In the genomic region with DNA sequence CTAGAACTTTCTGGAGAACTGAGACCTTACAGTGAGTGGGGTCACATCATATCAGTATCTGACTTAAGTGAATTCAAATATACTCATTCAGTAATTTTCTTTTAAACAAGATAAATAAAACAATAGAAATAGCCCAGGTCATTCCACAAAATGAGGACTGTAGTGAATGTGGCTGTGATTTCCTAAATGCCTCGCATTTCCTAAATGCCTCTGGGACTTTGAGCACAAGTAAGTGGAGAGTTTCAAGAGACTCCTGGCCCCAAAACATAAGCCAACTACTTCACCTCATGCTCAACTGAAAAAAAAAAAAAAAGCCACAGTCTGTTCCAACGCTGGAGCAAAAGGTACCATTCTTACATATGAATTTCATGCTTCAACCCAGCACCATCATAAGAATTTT, we compare ENCODE assay signal across 22 cellular contexts.
DNase-seq lines count a peak whose midpoint lies in the region; ATAC-seq and TF ChIP-seq lines count a peak whose summit lies in the region.
"Had no signal": no experiment of that assay in that cellular context is flagged by ENCODE, and none has a peak within 500 bp of the region (broad histone marks: within the 10 kb centered on the region; RNA-seq: fewer than 3 reads in every experiment).

No MANE protein-coding gene starts in this region.

- dilution Hi-C loops in IMR-90 (cut with HindIII; ENCODE audit: low sequenced_read_pairs, unreplicated experiment), result no loop called here

- H3K36me3 ChIP-seq in IMR-90 (ENCODE audit: control insufficient read depth, insufficient read depth, low read length), result no peaks in the 10 kb centered on the region
- H3K36me3 ChIP-seq: SJSA1 had no signal

- TF ChIP-seq CTCF in AG10803 (conservative IDR thresholded peaks at IDR 0.05; ENCODE audit: low read length), result no peak
- TF ChIP-seq CTCF in IMR-90 (conservative IDR thresholded peaks at IDR 0.05; ENCODE audit: low read depth, low read length), result no peak
- TF ChIP-seq CTCF in fibroblast of the aortic adventitia (IDR thresholded peaks at IDR 0.05; ENCODE audit: insufficient read depth, low read length), result no peak
- no peak for TF ChIP-seq CTCF in progenitor cell of endocrine pancreas (IDR thresholded peaks at IDR 0.05; ENCODE audit: unreplicated experiment)

- H2BK120ac ChIP-seq in IMR-90 (ENCODE audit: low read depth, low read length), result peak overlapping the region; percentile 35; the same call in 1 of the 2 replicates

- peaks cover 20% of the 10 kb centered on the region for H3K4me1 Mint-ChIP-seq in progenitor cell of endocrine pancreas (ENCODE audit: low read depth)
- H3K4me1 Mint-ChIP-seq in stimulated activated memory B cell treated with anti-CD40 and anti-IgM and Interleukin-4, amounts not matched to agents 10 μg/mL and 1 μg/mL and 100 μg/mL, for 72 hours, result no peaks in the 10 kb centered on the region

- H2BK15ac ChIP-seq in IMR-90 (ENCODE audit: low read depth, low read length), result peak overlapping the region; percentile 45; the same call in 1 of the 3 replicates

- H2BK5ac ChIP-seq in IMR-90 (ENCODE audit: low read depth, low read length, poor library complexity, severe bottlenecking), result peak overlapping the region; percentile 7

- peak overlapping the region; percentile 0 for H3K27ac Mint-ChIP-seq in progenitor cell of endocrine pancreas
- H3K27ac Mint-ChIP-seq in stimulated activated memory B cell treated with anti-CD40 and anti-IgM and Interleukin-4, amounts not matched to agents 10 μg/mL and 1 μg/mL and 100 μg/mL, for 72 hours, result no peak overlapping the region
- H3K27ac Mint-ChIP-seq: IgD-negative memory B cell had no signal

- no peak overlapping the region for H3K4me3 Mint-ChIP-seq in progenitor cell of endocrine pancreas (ENCODE audit: low read depth)
- no peak overlapping the region for H3K4me3 Mint-ChIP-seq in stimulated activated memory B cell treated with anti-CD40 and anti-IgM and Interleukin-4, amounts not matched to agents 10 μg/mL and 1 μg/mL and 100 μg/mL, for 72 hours
- H3K4me3 Mint-ChIP-seq: H9, IgD-negative memory B cell had no signal

- H4K8ac ChIP-seq in IMR-90 (ENCODE audit: low read depth in 2 of 2, low read length in 2 of 2), result 0 out of 4 replicates have a peak overlapping the region, but pooled peaks of 1 of the 2 experiments have one; percentile 30

- H3K4me1 ChIP-seq in IMR-90 (ENCODE audit: control insufficient read depth, insufficient read depth, low read length), result peaks cover 8% of the 10 kb centered on the region

- no peak overlapping the region for H3K56ac ChIP-seq in IMR-90 (ENCODE audit: extremely low read depth, insufficient read depth, low read length)

- no peak overlapping the region; the same call in 1 of the 2 replicates for H4K91ac ChIP-seq in IMR-90 (ENCODE audit: insufficient read depth, low read depth, low read length)

- no TSS peak for BruUV-seq in IMR-90 (replicated peaks; lab: Mats Ljungman, UMichigan)

- H4K5ac ChIP-seq in IMR-90 (ENCODE audit: low read depth, low read length), result peak overlapping the region; percentile 64; the same call in 1 of the 2 replicates

- peak; percentile 48 for ATAC-seq in IMR-90 (ENCODE audit: low read depth)
- ATAC-seq in HG02610 (IDR thresholded peaks at IDR 0.05; ENCODE audit: unreplicated experiment), result no peak
- ATAC-seq in stimulated activated memory B cell treated with anti-CD40 and anti-IgM and Interleukin-4, amounts not matched to agents 10 μg/mL and 1 μg/mL and 100 μg/mL, for 72 hours, result no peak

- H3K4ac ChIP-seq in IMR-90 (ENCODE audit: low read depth, low read length), result peak overlapping the region; percentile 48

- no peak for TF ChIP-seq RAD21 in IMR-90 (IDR thresholded peaks at IDR 0.05; ENCODE audit: low read length)

- intact Hi-C loops in IMR-90 (cut with micrococcal nuclease), result no loop called here

- H3K79me1 ChIP-seq in IMR-90 (ENCODE audit: low read depth in 1 of 2, low read length in 2 of 2), result no peaks in the 10 kb centered on the region

- TF ChIP-seq POLR2A in IMR-90 (IDR thresholded peaks at IDR 0.05; ENCODE audit: low read depth, low read length), result no peak

- no peak overlapping the region for H2AFZ ChIP-seq in IMR-90 (replicated peaks; ENCODE audit: low read length, poor library complexity)

- peaks cover 8% of the 10 kb centered on the region for H3K27me3 Mint-ChIP-seq in progenitor cell of endocrine pancreas
- peaks cover 14% of the 10 kb centered on the region for H3K27me3 Mint-ChIP-seq in stimulated activated memory B cell treated with anti-CD40 and anti-IgM and Interleukin-4, amounts not matched to agents 10 μg/mL and 1 μg/mL and 100 μg/mL, for 72 hours

- peak overlapping the region; percentile 91; the same call in 1 of the 2 replicates for H3K18ac ChIP-seq in IMR-90 (ENCODE audit: low read depth, low read length)

- DNase-seq in AG10803 (ENCODE audit: low read depth), result peak; percentile 66
- DNase-seq in IMR-90, result no peak
- DNase-seq in fibroblast of the aortic adventitia (ENCODE audit: low read depth), result peak; percentile 68
- DNase-seq in progenitor cell of endocrine pancreas (ENCODE audit: low spot score, unreplicated experiment), result no peak
- DNase-seq in foreskin melanocyte, result no peak
- DNase-seq: 8988T, ACHN, DMS153, DND-41, H9, NCI-H1048, NCI-H1417 treated with DMSO at 0.1 percent for 48 hours, NCI-H1694 treated with DMSO at 0.1 percent for 48 hours, NCI-H2081, NCI-H2227 treated with DMSO at 0.1 percent for 48 hours, NCI-H526 treated with DMSO at 0.1 percent for 48 hours, Right ventricle myocardium superior, RPMI8226 had no signal

- peaks cover 5% of the 10 kb centered on the region for H3K9me3 Mint-ChIP-seq in progenitor cell of endocrine pancreas (ENCODE audit: low read depth)
- no peaks in the 10 kb centered on the region for H3K9me3 Mint-ChIP-seq in stimulated activated memory B cell treated with anti-CD40 and anti-IgM and Interleukin-4, amounts not matched to agents 10 μg/mL and 1 μg/mL and 100 μg/mL, for 72 hours
- H3K9me3 Mint-ChIP-seq: H9 had no signal

- no peaks in the 10 kb centered on the region for H3K36me3 Mint-ChIP-seq in progenitor cell of endocrine pancreas (ENCODE audit: insufficient read depth)
- no peaks in the 10 kb centered on the region for H3K36me3 Mint-ChIP-seq in stimulated activated memory B cell treated with anti-CD40 and anti-IgM and Interleukin-4, amounts not matched to agents 10 μg/mL and 1 μg/mL and 100 μg/mL, for 72 hours
- H3K36me3 Mint-ChIP-seq: IgD-negative memory B cell had no signal

- no peak overlapping the region for H3K27ac ChIP-seq in IMR-90 (ENCODE audit: insufficient read depth, low read length)
- H3K27ac ChIP-seq: SJSA1 had no signal

- no peak overlapping the region for H3K14ac ChIP-seq in IMR-90 (replicated peaks; ENCODE audit: low read depth, low read length)

- H3K9me1 ChIP-seq in IMR-90 (ENCODE audit: insufficient read depth, low read length), result peaks cover 4% of the 10 kb centered on the region; the same call in 1 of the 2 replicates

- no peak overlapping the region for H2AK9ac ChIP-seq in IMR-90 (replicated peaks; ENCODE audit: low read depth, low read length, poor library complexity)

- H3K9ac ChIP-seq in IMR-90 (ENCODE audit: low read depth, low read length), result no peak overlapping the region

- no peak overlapping the region for H3K4me3 ChIP-seq in AG10803 (ENCODE audit: low read length)
- no peak overlapping the region for H3K4me3 ChIP-seq in IMR-90 (ENCODE audit: insufficient read depth, low read depth, low read length)
- no peak overlapping the region for H3K4me3 ChIP-seq in fibroblast of the aortic adventitia (ENCODE audit: low read depth, low read length)
- H3K4me3 ChIP-seq: SJSA1 had no signal

- no peaks in the 10 kb centered on the region for H4K20me1 ChIP-seq in IMR-90 (ENCODE audit: insufficient read depth, low read length)

- H3K9me3 ChIP-seq in IMR-90 (ENCODE audit: control insufficient read depth, insufficient read depth, low read length), result no peaks in the 10 kb centered on the region
- H3K9me3 ChIP-seq: SJSA1 had no signal

- H2BK20ac ChIP-seq in IMR-90 (ENCODE audit: low read depth, low read length), result no peak overlapping the region

- no peak overlapping the region for H2AK5ac ChIP-seq in IMR-90 (ENCODE audit: low read depth, low read length)

- no peak overlapping the region for H3K4me2 ChIP-seq in IMR-90 (ENCODE audit: low read depth, low read length)

- in situ Hi-C loops in IMR-90 (cut with MboI; ENCODE audit: low sequenced_read_pairs), result no loop called here

- POLR2A ChIA-PET in IMR-90 (lab: Charles Lee; ENCODE audit: unreplicated experiment), result no interaction called here

- H3K27me3 ChIP-seq in IMR-90 (ENCODE audit: control insufficient read depth, insufficient read depth, low read length), result no peaks in the 10 kb centered on the region
- H3K27me3 ChIP-seq: SJSA1 had no signal

- CTCF ChIA-PET in IMR-90 (lab: Yijun Ruan, JAX), result no interaction called here

- H3K23ac ChIP-seq in IMR-90 (ENCODE audit: low read depth, low read length), result no peak overlapping the region

- no CpG with 5 or more reads among the region's 2 CpGs for WGBS in IMR-90 (ENCODE audit: extremely low coverage in 2 of 2, insufficient read length in 1 of 2), 2 experiments

TF ChIP-seq in IMR-90, 13 proteins besides CTCF, POLR2A, EP300 and RAD21 (continues in another document):
- TF ChIP-seq RFX5 (IDR thresholded peaks at IDR 0.05; ENCODE audit: low read depth, low read length), result no peak
- TF ChIP-seq NFE2L2 (IDR thresholded peaks at IDR 0.05; ENCODE audit: low read depth, low read length), result no peak
- TF ChIP-seq, protein P1, sequence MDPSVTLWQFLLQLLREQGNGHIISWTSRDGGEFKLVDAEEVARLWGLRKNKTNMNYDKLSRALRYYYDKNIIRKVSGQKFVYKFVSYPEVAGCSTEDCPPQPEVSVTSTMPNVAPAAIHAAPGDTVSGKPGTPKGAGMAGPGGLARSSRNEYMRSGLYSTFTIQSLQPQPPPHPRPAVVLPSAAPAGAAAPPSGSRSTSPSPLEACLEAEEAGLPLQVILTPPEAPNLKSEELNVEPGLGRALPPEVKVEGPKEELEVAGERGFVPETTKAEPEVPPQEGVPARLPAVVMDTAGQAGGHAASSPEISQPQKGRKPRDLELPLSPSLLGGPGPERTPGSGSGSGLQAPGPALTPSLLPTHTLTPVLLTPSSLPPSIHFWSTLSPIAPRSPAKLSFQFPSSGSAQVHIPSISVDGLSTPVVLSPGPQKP (IDR thresholded peaks at IDR 0.05; ENCODE audit: borderline replicate concordance, low read depth, low read length), result no peak
- no peak for TF ChIP-seq SMC3 (IDR thresholded peaks at IDR 0.05; ENCODE audit: low read depth, low read length)
- TF ChIP-seq RCOR1 (IDR thresholded peaks at IDR 0.05; ENCODE audit: insufficient replicate concordance, low read length), result no peak
- TF ChIP-seq MAFK (IDR thresholded peaks at IDR 0.05; ENCODE audit: low read depth, low read length), result no peak
- TF ChIP-seq, protein P2, sequence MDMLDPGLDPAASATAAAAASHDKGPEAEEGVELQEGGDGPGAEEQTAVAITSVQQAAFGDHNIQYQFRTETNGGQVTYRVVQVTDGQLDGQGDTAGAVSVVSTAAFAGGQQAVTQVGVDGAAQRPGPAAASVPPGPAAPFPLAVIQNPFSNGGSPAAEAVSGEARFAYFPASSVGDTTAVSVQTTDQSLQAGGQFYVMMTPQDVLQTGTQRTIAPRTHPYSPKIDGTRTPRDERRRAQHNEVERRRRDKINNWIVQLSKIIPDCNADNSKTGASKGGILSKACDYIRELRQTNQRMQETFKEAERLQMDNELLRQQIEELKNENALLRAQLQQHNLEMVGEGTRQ (IDR thresholded peaks at IDR 0.05; ENCODE audit: low read depth, low read length), result no peak
- no peak for TF ChIP-seq MXI1 (IDR thresholded peaks at IDR 0.05; ENCODE audit: borderline replicate concordance, low read depth, low read length)

Comparison
In these comparisons a context has a peak if more than half of its experiments do, and no peak if none do; other contexts are left out.
1. DNase-seq: peak in AG10803 (single experiment) and fibroblast of the aortic adventitia (single experiment); none in IMR-90 (single experiment), progenitor cell of endocrine pancreas (single experiment) and foreskin melanocyte (single experiment).